Comparison of ENCODE assay signal across 8 cellular contexts in the genomic region with DNA sequence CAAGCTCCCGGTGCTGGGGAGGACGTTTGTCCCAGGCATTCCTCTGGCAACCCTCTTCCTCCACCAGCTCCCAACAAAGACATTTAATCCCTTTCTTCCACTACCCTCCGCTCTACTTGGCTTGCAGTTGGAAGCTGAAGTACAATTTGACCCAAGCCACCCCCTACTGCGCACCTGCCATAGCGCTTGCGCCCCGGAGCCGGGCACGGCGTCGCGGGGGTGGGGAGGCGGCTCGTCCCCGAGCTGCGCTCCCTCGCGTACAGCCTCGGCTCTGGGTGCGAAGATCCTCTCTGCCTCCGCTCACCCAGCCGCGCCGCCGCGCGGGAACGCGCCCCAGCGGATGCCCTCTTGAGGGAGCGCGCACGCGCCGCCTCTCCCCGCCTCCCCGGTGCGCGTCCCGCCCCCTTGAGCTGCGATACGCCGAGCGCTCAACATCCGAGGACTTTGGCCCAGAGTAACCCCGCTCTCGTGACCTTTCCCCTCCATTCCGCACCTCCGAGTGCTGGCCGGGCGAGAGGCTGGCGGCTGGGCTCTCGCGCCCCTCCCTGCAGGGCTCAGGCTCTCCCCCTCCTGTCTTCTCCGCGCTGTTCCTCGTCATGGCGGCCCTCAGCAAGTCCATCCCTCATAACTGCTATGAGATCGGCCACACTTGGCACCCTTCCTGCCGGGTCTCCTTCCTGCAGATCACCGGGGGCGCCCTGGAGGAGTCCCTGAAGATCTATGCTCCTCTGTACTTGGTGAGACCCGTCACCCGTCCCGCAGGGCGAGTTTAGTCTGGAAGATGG. TPM values are rescaled to one million over a fixed set of nuclear protein-coding genes. Genes with fewer than 3 reads are reported as not detected.
DNase-seq lines count a peak whose midpoint lies in the region; ATAC-seq and TF ChIP-seq lines count a peak whose summit lies in the region.

TMEM135 (plus strand) TSS at position 485 of the 785 bp plus-strand sequence; CDS start at position 597, 112 bp downstream.

- H3K79me1 ChIP-seq in H9 (ENCODE audit: insufficient read depth, low read depth, low read length, poor library complexity, severe bottlenecking), result peaks cover 6% of the 10 kb centered on the region

- peak within 1 kb of the TSS; percentile 6 for H3K18ac ChIP-seq in H9 (ENCODE audit: insufficient read length, low read depth, low read length)

- H3K27ac Mint-ChIP-seq in H9, result peak within 1 kb of the TSS; percentile 96 to 97 (median 96)
- peak within 1 kb of the TSS; percentile 71 to 86 for H3K27ac Mint-ChIP-seq in natural killer cell treated with Interleukin-12 subunit alpha and Interleukin-12 subunit beta and Interleukin-15 and Interleukin-18, amount 100 ng/mL, for 72 hours

- no peak within 1 kb of the TSS for H3K4ac ChIP-seq in H9 (ENCODE audit: low read depth, low read length)

- H2BK120ac ChIP-seq in H9 (ENCODE audit: low read depth, low read length, poor library complexity, severe bottlenecking), result no peak within 1 kb of the TSS

- no peak within 1 kb of the TSS for H4K8ac ChIP-seq in H9 (replicated peaks; ENCODE audit: insufficient read length, low read depth, low read length)

- H2AK5ac ChIP-seq in H9 (ENCODE audit: insufficient read length, low read length), result no peak within 1 kb of the TSS

- WGBS in H9 (ENCODE audit: extremely low coverage, insufficient read length, low lambda C conversion rate), result no CpG with 5 or more reads among the region's 66 CpGs

- H3K4me1 ChIP-seq in ES-I3 (ENCODE audit: insufficient read depth, low read length), result peaks cover 11% of the 10 kb centered on the region; the same call in 1 of the 2 replicates
- H3K4me1 ChIP-seq in H9 (ENCODE audit: insufficient read depth, low read length), result peaks cover 3% of the 10 kb centered on the region

- H2BK15ac ChIP-seq in H9 (ENCODE audit: low read depth, low read length), result no peak within 1 kb of the TSS

- H3K9me3 ChIP-seq in ES-I3 (ENCODE audit: control insufficient read depth, insufficient read depth, low read length), result no peaks in the 10 kb centered on the region
- H3K9me3 ChIP-seq in H9 (ENCODE audit: control insufficient read depth, low read depth, low read length), result no peaks in the 10 kb centered on the region

- no peak within 1 kb of the TSS for H4K91ac ChIP-seq in H9 (ENCODE audit: insufficient read length, low read depth, low read length)

- peaks cover 3 to 5% (median 4%) of the 10 kb centered on the region in 3 experiments; a peak in 2 of 7 replicates for H3K36me3 Mint-ChIP-seq in H9 (ENCODE audit: insufficient read depth in 1 of 3, low read depth in 3 of 3)
- H3K36me3 Mint-ChIP-seq in natural killer cell treated with Interleukin-12 subunit alpha and Interleukin-12 subunit beta and Interleukin-15 and Interleukin-18, amount 100 ng/mL, for 72 hours, result no peaks in the 10 kb centered on the region

- H3K56ac ChIP-seq in H9 (ENCODE audit: insufficient read length, low read depth, low read length), result no peak within 1 kb of the TSS

- H3K4me3 ChIP-seq in fibroblast of pulmonary artery (replicated peaks; ENCODE audit: low read depth, low read length), result peak within 1 kb of the TSS; percentile 98

- H2BK20ac ChIP-seq in H9 (ENCODE audit: low read depth, low read length, poor library complexity, severe bottlenecking), result no peak within 1 kb of the TSS

- H3K27me3 ChIP-seq in H9 (ENCODE audit: insufficient read depth, low read length), result no peaks in the 10 kb centered on the region

- no peaks in the 10 kb centered on the region for H4K20me1 ChIP-seq in H9 (ENCODE audit: control insufficient read depth, insufficient read depth, insufficient read length)

- H2BK5ac ChIP-seq in H9 (ENCODE audit: insufficient read length, low read length), result no peak within 1 kb of the TSS

- H2BK12ac ChIP-seq in H9 (ENCODE audit: insufficient read length, low read depth, low read length), result no peak within 1 kb of the TSS

- H3K27me3 Mint-ChIP-seq in H9 (ENCODE audit: low read depth), result no peaks in the 10 kb centered on the region
- peaks cover 0 to 6% of the 10 kb centered on the region in 2 donors for H3K27me3 Mint-ChIP-seq in natural killer cell treated with Interleukin-12 subunit alpha and Interleukin-12 subunit beta and Interleukin-15 and Interleukin-18, amount 100 ng/mL, for 72 hours

- peak; percentile 98 for ATAC-seq in natural killer cell treated with Interleukin-12 subunit alpha and Interleukin-12 subunit beta and Interleukin-15 and Interleukin-18, amount 100 ng/mL, for 72 hours

- TF ChIP-seq CTCF in H9 (conservative IDR thresholded peaks at IDR 0.05) (no peak), fibroblast of pulmonary artery (IDR thresholded peaks at IDR 0.05; ENCODE audit: low read length, missing control alignments) (no peak)

- H3K4me2 ChIP-seq in H9 (ENCODE audit: insufficient read depth, insufficient read length, low read length), result peak within 1 kb of the TSS; percentile 81

- H3K4me1 Mint-ChIP-seq in H9, result peaks cover 56% of the 10 kb centered on the region in 2 experiments
- H3K4me1 Mint-ChIP-seq in natural killer cell treated with Interleukin-12 subunit alpha and Interleukin-12 subunit beta and Interleukin-15 and Interleukin-18, amount 100 ng/mL, for 72 hours (ENCODE audit: low read depth in 2 of 2), result peaks cover 25 to 33% of the 10 kb centered on the region in 2 donors

- H3K23ac ChIP-seq in H9 (ENCODE audit: insufficient read length, low read depth, low read length), result no peak within 1 kb of the TSS

- H2AFZ ChIP-seq in H9 (ENCODE audit: low read length), result peak within 1 kb of the TSS; percentile 1

- H3T11ph ChIP-seq in H9 (ENCODE audit: low read length), result no peak within 1 kb of the TSS

- peak within 1 kb of the TSS; percentile 93 to 95 for H3K4me3 Mint-ChIP-seq in H9
- peak within 1 kb of the TSS; percentile 91 for H3K4me3 Mint-ChIP-seq in natural killer cell treated with Interleukin-12 subunit alpha and Interleukin-12 subunit beta and Interleukin-15 and Interleukin-18, amount 100 ng/mL, for 72 hours

- H3K9me3 Mint-ChIP-seq in H9, result peaks cover 0 to 2% of the 10 kb centered on the region in 2 experiments; a peak in 1 of 5 replicates
- no peaks in the 10 kb centered on the region for H3K9me3 Mint-ChIP-seq in natural killer cell treated with Interleukin-12 subunit alpha and Interleukin-12 subunit beta and Interleukin-15 and Interleukin-18, amount 100 ng/mL, for 72 hours

- DNase-seq in H9 (peak; percentile 98), M059J (ENCODE audit: low read depth) (peak; percentile 93), fibroblast of pulmonary artery (ENCODE audit: low read depth) (peak; percentile 93)
- peak; percentile 88 for DNase-seq in activated T-helper 9 cell treated with anti-CD3 and anti-CD28 coated beads, Interleukin-2, amount 50 U/mL, for 16 hours (ENCODE audit: low read depth)
- DNase-seq in natural killer cell treated with Interleukin-12 subunit alpha and Interleukin-12 subunit beta and Interleukin-15 and Interleukin-18, amount 100 ng/mL, for 72 hours (ENCODE audit: low spot score), result peak; percentile 97
- DNase-seq in stimulated activated naive CD4-positive, alpha-beta T cell treated with Interleukin-2 at 50 U/mL for 16 hours (lab: John Stamatoyannopoulos, UW), result peak; percentile 88

- peak; percentile 82 for TF ChIP-seq POLR2A in Raji (IDR thresholded peaks at IDR 0.05; ENCODE audit: insufficient read depth, low read depth, low read length)

- H3K23me2 ChIP-seq in H9 (ENCODE audit: insufficient read length, low read depth, low read length, poor library complexity, severe bottlenecking), result peaks cover 8% of the 10 kb centered on the region

- H3K27ac ChIP-seq in H9 (ENCODE audit: insufficient read length, low read depth, low read length), result no peak within 1 kb of the TSS

- H4K5ac ChIP-seq in H9 (ENCODE audit: insufficient read length, low read depth, low read length), result no peak within 1 kb of the TSS

- peaks cover 9% of the 10 kb centered on the region; the same call in 1 of the 2 replicates for H3K79me2 ChIP-seq in H9 (ENCODE audit: insufficient read depth, low read length)

- H3K36me3 ChIP-seq in ES-I3 (ENCODE audit: insufficient read depth, low read length), result no peaks in the 10 kb centered on the region

- H3K9ac ChIP-seq in ES-I3 (ENCODE audit: low read depth, low read length) (peak within 1 kb of the TSS; percentile 74), H9 (ENCODE audit: extremely low read depth, insufficient read length, low read length) (peak within 1 kb of the TSS; percentile 73)

- peak within 1 kb of the TSS; percentile 61; the same call in 1 of the 2 replicates for H3K14ac ChIP-seq in H9 (ENCODE audit: insufficient read depth, low read length)

RNA-seq across cellular contexts. Expression of gene TMEM135, which starts in this region (rescaled TPM):
- 20.9 and 25.2 TPM in 2 replicates for total RNA-seq in H9 (2021)
- 12.8 and 20.0 TPM in 2 replicates for total RNA-seq in M059J (2014; rRNA removed; shearing (Covaris generic))
- total RNA-seq in natural killer cell treated with Interleukin-12 subunit alpha and Interleukin-12 subunit beta and Interleukin-15 and Interleukin-18, amount 100 ng/mL, for 72 hours, result 10 to 100 TPM; 23.0 to 40.3 TPM
